In genomic region chr6:24332306-24332705, GRCh38 we compare ENCODE assay signal across 20 cellular contexts. TPM values are rescaled to one million over a fixed set of nuclear protein-coding genes. Genes with fewer than 3 reads are reported as not detected.
A peak's percentile ranks its signal among the peaks of the same experiment; 100 is the strongest.
DNase-seq lines count a peak whose midpoint lies in the region; ATAC-seq and TF ChIP-seq lines count a peak whose summit lies in the region.
"Had no signal": no experiment of that assay in that cellular context is flagged by ENCODE, and none has a peak within 500 bp of the region (broad histone marks: within the 10 kb centered on the region; RNA-seq: fewer than 3 reads in every experiment).

No MANE protein-coding gene starts in this region.

- BruUV-seq in MCF 10A (replicated peaks; lab: Mats Ljungman, UMichigan): no TSS peak

- intact Hi-C loops in MCF 10A (cut with micrococcal nuclease) (no loop called here), breast epithelium (cut with DNase I; ENCODE audit: low total_unique reads) (no loop called here)

- no peaks in the 10 kb centered on the region for H3K36me3 ChIP-seq in breast epithelium
- H3K36me3 ChIP-seq: Peyer's patch had no signal

- H3K4me3 ChIP-seq in breast epithelium: no peak overlapping the region
- H3K4me3 ChIP-seq: body of pancreas, Peyer's patch had no signal

- no peaks in the 10 kb centered on the region for H3K36me3 Mint-ChIP-seq in MCF 10A (ENCODE audit: insufficient read depth, unreplicated experiment)

- CTCF ChIA-PET in MCF 10A (lab: Yijun Ruan, JAX): interaction anchor here (0.8 to 1.3 kb wide), 2 partner anchors 49 to 54 kb away, joined by 3 to 5 read pairs; no protein-coding TSS in a partner anchor

- no peaks in the 10 kb centered on the region for H3K27me3 ChIP-seq in breast epithelium
- H3K27me3 ChIP-seq: body of pancreas, Peyer's patch had no signal

- H3K4me1 Mint-ChIP-seq in MCF 10A (ENCODE audit: insufficient read depth, unreplicated experiment): peaks cover 12% of the 10 kb centered on the region

- H3K9me3 Mint-ChIP-seq in MCF 10A (ENCODE audit: unreplicated experiment): no peaks in the 10 kb centered on the region
- H3K9me3 Mint-ChIP-seq: stimulated activated naive CD8-positive, alpha-beta T cell treated with anti-CD3 and anti-CD28 coated beads, Interleukin-15, Interleukin-2, amounts not matched to agents 100 ng/mL and 50 ng/mL, for 24 hours had no signal

- POLR2A ChIA-PET in MCF 10A (lab: Yijun Ruan, JAX): interaction anchor here (0.8 to 1.2 kb wide), 2 partner anchors 16 to 20 kb away, joined by 3 read pairs; no protein-coding TSS in a partner anchor

- H3K27ac Mint-ChIP-seq in MCF 10A (ENCODE audit: low read depth, unreplicated experiment): peak overlapping the region; percentile 83
- H3K27ac Mint-ChIP-seq: HFFc6; stimulated activated naive CD8-positive, alpha-beta T cell treated with anti-CD3 and anti-CD28 coated beads, Interleukin-15, Interleukin-2, amounts not matched to agents 100 ng/mL and 50 ng/mL, for 24 hours had no signal

- no peak for TF ChIP-seq CTCF in MCF 10A (IDR thresholded peaks at IDR 0.05; ENCODE audit: unreplicated experiment)
- no peak for TF ChIP-seq CTCF in breast epithelium (IDR thresholded peaks at IDR 0.05)

- H3K4me3 Mint-ChIP-seq in MCF 10A (ENCODE audit: unreplicated experiment): no peak overlapping the region
- H3K4me3 Mint-ChIP-seq: HFFc6; stimulated activated naive CD8-positive, alpha-beta T cell treated with anti-CD3 and anti-CD28 coated beads, Interleukin-15, Interleukin-2, amounts not matched to agents 100 ng/mL and 50 ng/mL, for 24 hours had no signal

- DNase-seq in MCF 10A (ENCODE audit: unreplicated experiment): peak; percentile 35
- DNase-seq in breast epithelium (ENCODE audit: low spot score in 2 of 2): no peak
- DNase-seq in astrocyte of the hippocampus (ENCODE audit: low read depth, low spot score): peak; percentile 76
- peak; percentile 99 for DNase-seq in kidney glomerular epithelial cell (lab: John Stamatoyannopoulos, UW)
- no peak for DNase-seq in left lobe of liver (ENCODE audit: low spot score)
- no peak for DNase-seq in NCI-H1417 treated with DMSO at 0.1 percent for 48 hours (lab: John Stamatoyannopoulos, UW)
- no peak for DNase-seq in cortex of kidney (lab: John Stamatoyannopoulos, UW)
- no peak for DNase-seq in NCI-H187 (lab: John Stamatoyannopoulos, UW)
- DNase-seq: activated gamma-delta T cell, body of pancreas, HFFc6, midbrain, NCI-H146, NCI-H524, nucleus accumbens, Peyer's patch, small intestine, T-helper 1 cell had no signal

- TF ChIP-seq POLR2A in breast epithelium (IDR thresholded peaks at IDR 0.05): no peak

- no peaks in the 10 kb centered on the region for H3K4me1 ChIP-seq in breast epithelium
- H3K4me1 ChIP-seq: Peyer's patch had no signal

- no peaks in the 10 kb centered on the region for H3K27me3 Mint-ChIP-seq in MCF 10A (ENCODE audit: insufficient read depth, unreplicated experiment)

- H3K9me3 ChIP-seq in breast epithelium: no peaks in the 10 kb centered on the region
- H3K9me3 ChIP-seq: body of pancreas, Peyer's patch had no signal

- no peak for ATAC-seq in left lobe of liver
- ATAC-seq: body of pancreas had no signal

- H3K27ac ChIP-seq in breast epithelium: no peak overlapping the region
- H3K27ac ChIP-seq: 22Rv1, Peyer's patch had no signal

RNA-seq across cellular contexts. Expression of gene DCDC2, which starts 25.6 kb away (rescaled TPM):
- total RNA-seq in MCF 10A (2022) (0.52 TPM in 1 of 2 replicates, not detected in the other), breast epithelium (1 to 10 TPM in 2 of 3 donors, not detected in 1; 8.9 to 9.5 TPM), left lobe of liver (1.4 TPM)
- total RNA-seq: HFFc6 had no signal

Comparison
In these comparisons a context has a peak if more than half of its experiments do, and no peak if none do; other contexts are left out.
1. DNase-seq: peak in MCF 10A (single experiment), astrocyte of the hippocampus (single experiment) and kidney glomerular epithelial cell (single experiment); none in breast epithelium (0 of 2), left lobe of liver (single experiment), NCI-H1417 treated with DMSO at 0.1 percent for 48 hours (single experiment), cortex of kidney (single experiment) and NCI-H187 (0 of 2).